8 cellular contexts compared by ENCODE assay signal in genomic region chr1:15272009-15272781, GRCh38. TPM values are rescaled to one million over a fixed set of nuclear protein-coding genes. Genes with fewer than 3 reads are reported as not detected.
DNase-seq lines count a peak whose midpoint lies in the region; ATAC-seq and TF ChIP-seq lines count a peak whose summit lies in the region.

No MANE protein-coding gene starts in this region.

- ATAC-seq in heart left ventricle (peak in 3 of 4 donors; percentile 88 to 93 (median 92)), HG02763 (IDR thresholded peaks at IDR 0.05; ENCODE audit: unreplicated experiment) (no peak), GM19023 (IDR thresholded peaks at IDR 0.05; ENCODE audit: unreplicated experiment) (no peak)

- H3K4me1 Mint-ChIP-seq in activated naive CD8-positive, alpha-beta T cell treated with anti-CD3 and anti-CD28 coated beads for 36 hours: peaks cover 5% of the 10 kb centered on the region

- peaks cover 0 to 7% (median 0%) of the 10 kb centered on the region in 9 donors for H3K27me3 ChIP-seq in heart left ventricle

- H3K4me3 ChIP-seq in heart left ventricle: no peak overlapping the region

- H3K9me3 ChIP-seq in heart left ventricle: no peaks in the 10 kb centered on the region

- no peaks in the 10 kb centered on the region for H3K36me3 ChIP-seq in heart left ventricle

- no peak overlapping the region for H3K27ac ChIP-seq in heart left ventricle

- H3K36me3 Mint-ChIP-seq in activated naive CD8-positive, alpha-beta T cell treated with anti-CD3 and anti-CD28 coated beads for 36 hours: no peaks in the 10 kb centered on the region

- peaks cover 0 to 20% (median 2%) of the 10 kb centered on the region in 12 donors for H3K4me1 ChIP-seq in heart left ventricle

- H3K4me3 Mint-ChIP-seq in activated naive CD8-positive, alpha-beta T cell treated with anti-CD3 and anti-CD28 coated beads for 36 hours: no peak overlapping the region

- no peak for TF ChIP-seq POLR2A in heart left ventricle (IDR thresholded peaks at IDR 0.05)

- H3K9me3 Mint-ChIP-seq in activated naive CD8-positive, alpha-beta T cell treated with anti-CD3 and anti-CD28 coated beads for 36 hours: no peaks in the 10 kb centered on the region

- peak; percentile 56 to 84 (median 76) for TF ChIP-seq CTCF in heart left ventricle (IDR thresholded peaks at IDR 0.05)

- WGBS in heart left ventricle, 4 donors: 31 to 37% (median 33%) methylated on average over 23 to 26 of the region's 26 CpGs

- H3K27ac Mint-ChIP-seq in activated naive CD8-positive, alpha-beta T cell treated with anti-CD3 and anti-CD28 coated beads for 36 hours: no peak overlapping the region

- peaks cover 44% of the 10 kb centered on the region for H3K27me3 Mint-ChIP-seq in activated naive CD8-positive, alpha-beta T cell treated with anti-CD3 and anti-CD28 coated beads for 36 hours

- peak; percentile 73 for DNase-seq in DMS79 treated with DMSO at 0.1 percent for 48 hours (lab: John Stamatoyannopoulos, UW)
- peak; percentile 91 for DNase-seq in HT-29 (ENCODE audit: low spot score)
- peak; percentile 63 to 72 for DNase-seq in NOMO-1 (lab: John Stamatoyannopoulos, UW; ENCODE audit: unreplicated experiment in 2 of 2)
- peak; percentile 50 for DNase-seq in activated naive CD8-positive, alpha-beta T cell treated with anti-CD3 and anti-CD28 coated beads for 36 hours
- peak in 4 of 5 donors; percentile 49 to 66 (median 53) for DNase-seq in heart left ventricle
- peak in 9 of 10 donors; percentile 26 to 88 (median 53) for DNase-seq in posterior cingulate gyrus

- intact Hi-C loops in heart left ventricle (cut with DNase I) (loop anchor here (1.0 to 5.0 kb wide), 8 partner anchors 119 to 145 kb away; partner anchors contain the start of gene TMEM51 (in 8 of the 10)), posterior cingulate gyrus (cut with DNase I) (loop anchor here (1.0 to 10.0 kb wide), 2 partner anchors 120 to 147 kb away; no protein-coding TSS in a partner anchor)

RNA-seq across cellular contexts. Expression of gene FHAD1, which starts 25.2 kb away (rescaled TPM):
- total RNA-seq in HT-29 (2014; rRNA removed; shearing (Covaris generic)): 0.15 and 0.63 TPM in 2 replicates
- total RNA-seq in activated naive CD8-positive, alpha-beta T cell treated with anti-CD3 and anti-CD28 coated beads for 36 hours: under 1 TPM; 0.49 to 0.70 TPM
- 1 to 10 TPM in 1 of 9 donors, under 1 TPM in 5, not detected in 3; 0.07 to 1.1 (median 0.18) TPM for total RNA-seq in heart left ventricle
- polyA plus RNA-seq in heart left ventricle: under 1 TPM in 1 of 2 donors, not detected in 1; 0.06 TPM

Comparison
In these comparisons a context has a peak if more than half of its experiments do, and no peak if none do; other contexts are left out.
1. ATAC-seq: peak in heart left ventricle (3 of 4); none in HG02763 (single experiment) and GM19023 (single experiment).
2. Peak in every context shown above with its lines, with median percentiles within 50 percentile points of each other: DNase-seq.